ENCODE assay signal across 12 cellular contexts in genomic region chr11:45860348-45860747, GRCh38. TPM values are rescaled to one million over a fixed set of nuclear protein-coding genes. Genes with fewer than 3 reads are reported as not detected.
DNase-seq lines count a peak whose midpoint lies in the region; ATAC-seq and TF ChIP-seq lines count a peak whose summit lies in the region.
"Had no signal": no experiment of that assay in that cellular context is flagged by ENCODE, and none has a peak within 500 bp of the region (broad histone marks: within the 10 kb centered on the region; RNA-seq: fewer than 3 reads in every experiment).

No MANE protein-coding gene starts in this region.

- ATAC-seq in activated naive CD4-positive, alpha-beta T cell treated with anti-CD3 and anti-CD28 coated beads, Interleukin-2, amount 50 U/mL, for 72 hours, result no peak
- ATAC-seq in omental fat pad (ENCODE audit: low FRiP score) (no peak), GM19395 (IDR thresholded peaks at IDR 0.05; ENCODE audit: unreplicated experiment) (no peak)

- H3K4me1 ChIP-seq in esophagus (ENCODE audit: control insufficient read depth in 2 of 2, insufficient read depth in 2 of 2, low read length in 1 of 2) (peaks cover 5 to 9% of the 10 kb centered on the region in 2 donors), thyroid gland (peaks cover 51 to 54% of the 10 kb centered on the region in 2 donors)
- no peaks in the 10 kb centered on the region for H3K4me1 ChIP-seq in CD8-positive, alpha-beta memory T cell (ENCODE audit: insufficient read depth, low read length)
- H3K4me1 ChIP-seq: SJCRH30 had no signal

- 86 to 92% methylated on average over 5 of the region's 5 CpGs for WGBS in esophagus, 2 donors
- WGBS in thyroid gland, 2 donors, result 79 to 94% methylated on average over 5 of the region's 5 CpGs

- no peaks in the 10 kb centered on the region for H3K27me3 Mint-ChIP-seq in activated naive CD4-positive, alpha-beta T cell treated with anti-CD3 and anti-CD28 coated beads, Interleukin-2, amount 10 ng/mL, durations not matched to agents 7 days and 5 days
- no peaks in the 10 kb centered on the region for H3K27me3 Mint-ChIP-seq in CD8-positive, alpha-beta memory T cell

- POLR2A ChIA-PET in CD8-positive, alpha-beta memory T cell (lab: Charles Lee), result no interaction called here

- no peaks in the 10 kb centered on the region for H3K9me3 Mint-ChIP-seq in activated naive CD4-positive, alpha-beta T cell treated with anti-CD3 and anti-CD28 coated beads, Interleukin-2, amount 10 ng/mL, durations not matched to agents 7 days and 5 days
- H3K9me3 Mint-ChIP-seq in activated naive CD4-positive, alpha-beta T cell treated with anti-CD3 and anti-CD28 coated beads, Interleukin-2, amount 50 U/mL, for 72 hours, result no peaks in the 10 kb centered on the region
- no peaks in the 10 kb centered on the region for H3K9me3 Mint-ChIP-seq in CD8-positive, alpha-beta memory T cell
- H3K9me3 Mint-ChIP-seq: activated T-helper 2 cell treated with anti-CD3 and anti-CD28 coated beads, Interferon-gamma antibody, Interleukin-2, Interleukin-4, amounts not matched to agents 10 μg/mL and 5 μg/mL and 100 μg/mL, durations not matched to agents 14 hours and 24 hours and 36 hours had no signal

- TF ChIP-seq POLR2A in thyroid gland (IDR thresholded peaks at IDR 0.05), result no peak

- H3K4me3 Mint-ChIP-seq in activated naive CD4-positive, alpha-beta T cell treated with anti-CD3 and anti-CD28 coated beads, Interleukin-2, amount 10 ng/mL, durations not matched to agents 7 days and 5 days, result no peak overlapping the region
- H3K4me3 Mint-ChIP-seq in CD8-positive, alpha-beta memory T cell, result no peak overlapping the region

- H3K36me3 ChIP-seq in esophagus (ENCODE audit: control insufficient read depth in 2 of 2, insufficient read depth in 2 of 2, low read length in 1 of 2) (peaks cover 17 to 28% of the 10 kb centered on the region in 2 donors), thyroid gland (peaks cover 39 to 42% of the 10 kb centered on the region in 2 donors)
- H3K36me3 ChIP-seq in CD8-positive, alpha-beta memory T cell (ENCODE audit: insufficient read depth, low read length), result peaks cover 84% of the 10 kb centered on the region

- no peaks in the 10 kb centered on the region for H3K9me3 ChIP-seq in esophagus (ENCODE audit: control insufficient read depth in 2 of 2, insufficient read depth in 1 of 2, low read depth in 1 of 2, low read length in 1 of 2)
- no peaks in the 10 kb centered on the region for H3K9me3 ChIP-seq in thyroid gland
- H3K9me3 ChIP-seq in CD8-positive, alpha-beta memory T cell (ENCODE audit: low read length), result no peaks in the 10 kb centered on the region
- H3K9me3 ChIP-seq: SJCRH30 had no signal

- CTCF ChIA-PET in activated naive CD4-positive, alpha-beta T cell treated with anti-CD3 and anti-CD28 coated beads, Interleukin-2, amount 10 ng/mL, durations not matched to agents 7 days and 5 days (lab: Charles Lee), result interaction anchor here (0.7 to 1.7 kb wide), 4 partner anchors 9 to 1145 kb away, joined by 3 to 4 read pairs (median 4); no protein-coding TSS in a partner anchor
- CTCF ChIA-PET in CD8-positive, alpha-beta memory T cell (lab: Charles Lee), result interaction anchor here (1.2 to 2.1 kb wide), 2 partner anchors 13 to 14 kb away, joined by 3 to 5 read pairs; partner anchors contain the start of gene CRY2

- H3K36me3 Mint-ChIP-seq in activated naive CD4-positive, alpha-beta T cell treated with anti-CD3 and anti-CD28 coated beads, Interleukin-2, amount 10 ng/mL, durations not matched to agents 7 days and 5 days, result peaks cover 39% of the 10 kb centered on the region
- H3K36me3 Mint-ChIP-seq in activated naive CD4-positive, alpha-beta T cell treated with anti-CD3 and anti-CD28 coated beads, Interleukin-2, amount 50 U/mL, for 72 hours, result peaks cover 0 to 6% of the 10 kb centered on the region in 2 donors
- peaks cover 13 to 90% (median 34%) of the 10 kb centered on the region in 3 donors for H3K36me3 Mint-ChIP-seq in CD8-positive, alpha-beta memory T cell

- H3K27ac Mint-ChIP-seq in activated naive CD4-positive, alpha-beta T cell treated with anti-CD3 and anti-CD28 coated beads, Interleukin-2, amount 10 ng/mL, durations not matched to agents 7 days and 5 days, result peak overlapping the region; percentile 55
- H3K27ac Mint-ChIP-seq in activated naive CD4-positive, alpha-beta T cell treated with anti-CD3 and anti-CD28 coated beads, Interleukin-2, amount 50 U/mL, for 72 hours, result no peak overlapping the region
- peak overlapping the region in 1 of 8 donors; percentile 47 for H3K27ac Mint-ChIP-seq in CD8-positive, alpha-beta memory T cell
- H3K27ac Mint-ChIP-seq: activated T-helper 2 cell treated with anti-CD3 and anti-CD28 coated beads, Interferon-gamma antibody, Interleukin-2, Interleukin-4, amounts not matched to agents 10 μg/mL and 5 μg/mL and 100 μg/mL, durations not matched to agents 14 hours and 24 hours and 36 hours had no signal

- intact Hi-C loops in thyroid gland (cut with DNase I), result no loop called here

- H3K4me1 Mint-ChIP-seq in activated naive CD4-positive, alpha-beta T cell treated with anti-CD3 and anti-CD28 coated beads, Interleukin-2, amount 10 ng/mL, durations not matched to agents 7 days and 5 days, result no peaks in the 10 kb centered on the region
- peaks cover 0 to 6% (median 3%) of the 10 kb centered on the region in 3 donors for H3K4me1 Mint-ChIP-seq in CD8-positive, alpha-beta memory T cell

- H3K27me3 ChIP-seq in esophagus (ENCODE audit: control insufficient read depth in 1 of 2, insufficient read depth in 2 of 2, low read length in 2 of 2), result no peaks in the 10 kb centered on the region
- no peaks in the 10 kb centered on the region for H3K27me3 ChIP-seq in thyroid gland
- H3K27me3 ChIP-seq in CD8-positive, alpha-beta memory T cell (ENCODE audit: insufficient read depth, low read length, poor library complexity, severe bottlenecking), result no peaks in the 10 kb centered on the region
- H3K27me3 ChIP-seq: SJCRH30 had no signal

- no peak for TF ChIP-seq CTCF in omental fat pad (IDR thresholded peaks at IDR 0.05)
- no peak for TF ChIP-seq CTCF in thyroid gland (IDR thresholded peaks at IDR 0.05)

- H3K4me3 ChIP-seq in esophagus (ENCODE audit: low read depth in 1 of 2, low read length in 2 of 2), result no peak overlapping the region
- no peak overlapping the region for H3K4me3 ChIP-seq in thyroid gland (replicated peaks in 1 of 3)
- no peak overlapping the region for H3K4me3 ChIP-seq in CD8-positive, alpha-beta memory T cell (ENCODE audit: low read length)
- H3K4me3 ChIP-seq: SJCRH30 had no signal

- peak overlapping the region; percentile 8 to 43 for H3K27ac ChIP-seq in esophagus (ENCODE audit: low read depth in 2 of 2, low read length in 1 of 2)
- peak overlapping the region; percentile 87 to 91 (median 89) for H3K27ac ChIP-seq in thyroid gland
- H3K27ac ChIP-seq in CD8-positive, alpha-beta memory T cell (ENCODE audit: low read depth, low read length), result no peak overlapping the region
- H3K27ac ChIP-seq: SJCRH30 had no signal

- DNase-seq in activated naive CD4-positive, alpha-beta T cell treated with anti-CD3 and anti-CD28 coated beads, Interleukin-2, amount 10 ng/mL, durations not matched to agents 7 days and 5 days, result no peak
- DNase-seq in activated naive CD4-positive, alpha-beta T cell treated with anti-CD3 and anti-CD28 coated beads, Interleukin-2, amount 50 U/mL, for 72 hours (ENCODE audit: low spot score in 2 of 2), result no peak
- peak; percentile 10 for DNase-seq in omental fat pad (ENCODE audit: low spot score)
- no peak for DNase-seq in thyroid gland
- DNase-seq in COLO829 (ENCODE audit: low spot score), result no peak
- DNase-seq in CD8-positive, alpha-beta memory T cell, result no peak
- DNase-seq: NK-92 treated with Interleukin-12 subunit alpha and Interleukin-12 subunit beta, amount 100 ng/mL, for 24 hours; stimulated activated CD4-positive, alpha-beta T cell treated with anti-CD3 and anti-CD28 coated beads, Interleukin-2, amount 100 ng/mL, for 24 hours had no signal

RNA-seq across cellular contexts. Expression of gene CRY2, which starts 13.1 kb away (rescaled TPM):
- 10 to 100 TPM; 14.0 to 31.4 TPM for total RNA-seq in activated naive CD4-positive, alpha-beta T cell treated with anti-CD3 and anti-CD28 coated beads, Interleukin-2, amount 50 U/mL, for 72 hours
- 1 to 10 TPM; 5.9 to 6.8 TPM for polyA plus RNA-seq in esophagus
- total RNA-seq in omental fat pad, result 10 to 100 TPM; 53.1 to 63.4 (median 60.2) TPM
- total RNA-seq in thyroid gland, result 100 to 1,000 TPM in 1 of 4 donors, 10 to 100 TPM in 3; 49.5 to 117 (median 57.8) TPM
- 10 to 100 TPM; 16.6 to 17.8 TPM for total RNA-seq in CD8-positive, alpha-beta memory T cell
- polyA plus RNA-seq in CD8-positive, alpha-beta memory T cell, result 27.1 TPM

RNA-seq across cellular contexts. Expression of gene MAPK8IP1, which starts 25.1 kb away (rescaled TPM):
- under 1 TPM; 0.23 to 0.57 TPM for total RNA-seq in activated naive CD4-positive, alpha-beta T cell treated with anti-CD3 and anti-CD28 coated beads, Interleukin-2, amount 50 U/mL, for 72 hours
- 1 to 10 TPM in 1 of 2 donors, under 1 TPM in 1; 0.77 to 1.3 TPM for polyA plus RNA-seq in esophagus
- total RNA-seq in omental fat pad, result 1 to 10 TPM; 3.2 to 7.4 (median 4.3) TPM
- total RNA-seq in thyroid gland, result 10 to 100 TPM in 3 of 4 donors, 1 to 10 TPM in 1; 9.5 to 25.1 (median 17.4) TPM
- 1 to 10 TPM in 1 of 2 experiments, under 1 TPM in 1; 0.98 to 1.1 TPM for total RNA-seq in CD8-positive, alpha-beta memory T cell
- 0.23 TPM for polyA plus RNA-seq in CD8-positive, alpha-beta memory T cell

RNA-seq across cellular contexts. Expression of gene FREY1, which starts 46.7 kb away (rescaled TPM):
- total RNA-seq in activated naive CD4-positive, alpha-beta T cell treated with anti-CD3 and anti-CD28 coated beads, Interleukin-2, amount 50 U/mL, for 72 hours, result under 1 TPM; 0.64 to 0.91 TPM
- under 1 TPM; 0.16 to 0.49 TPM for polyA plus RNA-seq in esophagus
- 1 to 10 TPM in 1 of 4 donors, not detected in 3; 1.6 TPM for total RNA-seq in omental fat pad
- total RNA-seq in thyroid gland, result 1 to 10 TPM in 2 of 4 donors, not detected in 2; 1.8 to 2.6 TPM
- total RNA-seq in CD8-positive, alpha-beta memory T cell, result 1 to 10 TPM; 1.1 to 2.0 TPM
- polyA plus RNA-seq in CD8-positive, alpha-beta memory T cell, result 0.43 TPM

RNA-seq across cellular contexts. Expression of gene SLC35C1, which starts 55.4 kb away (rescaled TPM):
- total RNA-seq in activated naive CD4-positive, alpha-beta T cell treated with anti-CD3 and anti-CD28 coated beads, Interleukin-2, amount 50 U/mL, for 72 hours, result 10 to 100 TPM in 1 of 2 donors, 1 to 10 TPM in 1; 7.9 to 10.8 TPM
- polyA plus RNA-seq in esophagus, result 10 to 100 TPM; 36.9 to 45.6 TPM
- total RNA-seq in omental fat pad (100 to 1,000 TPM in 1 of 4 donors, 10 to 100 TPM in 3; 18.6 to 103 (median 73.0) TPM), thyroid gland (10 to 100 TPM; 11.2 to 15.8 (median 14.0) TPM)
- total RNA-seq in CD8-positive, alpha-beta memory T cell, result 10 to 100 TPM; 17.7 to 18.1 TPM
- 22.4 TPM for polyA plus RNA-seq in CD8-positive, alpha-beta memory T cell

RNA-seq across cellular contexts. Expression of gene PEX16, which starts 57.3 kb away (rescaled TPM):
- total RNA-seq in activated naive CD4-positive, alpha-beta T cell treated with anti-CD3 and anti-CD28 coated beads, Interleukin-2, amount 50 U/mL, for 72 hours, result 10 to 100 TPM; 33.9 to 39.4 TPM
- 10 to 100 TPM; 18.9 to 29.1 TPM for polyA plus RNA-seq in esophagus
- total RNA-seq in omental fat pad (10 to 100 TPM; 20.1 to 25.0 (median 22.8) TPM), thyroid gland (10 to 100 TPM; 28.5 to 41.2 (median 29.5) TPM)
- total RNA-seq in CD8-positive, alpha-beta memory T cell, result 10 to 100 TPM; 35.1 to 43.2 TPM
- 63.4 TPM for polyA plus RNA-seq in CD8-positive, alpha-beta memory T cell
